Comparison of ENCODE assay signal across 9 cellular contexts in the genomic region with DNA sequence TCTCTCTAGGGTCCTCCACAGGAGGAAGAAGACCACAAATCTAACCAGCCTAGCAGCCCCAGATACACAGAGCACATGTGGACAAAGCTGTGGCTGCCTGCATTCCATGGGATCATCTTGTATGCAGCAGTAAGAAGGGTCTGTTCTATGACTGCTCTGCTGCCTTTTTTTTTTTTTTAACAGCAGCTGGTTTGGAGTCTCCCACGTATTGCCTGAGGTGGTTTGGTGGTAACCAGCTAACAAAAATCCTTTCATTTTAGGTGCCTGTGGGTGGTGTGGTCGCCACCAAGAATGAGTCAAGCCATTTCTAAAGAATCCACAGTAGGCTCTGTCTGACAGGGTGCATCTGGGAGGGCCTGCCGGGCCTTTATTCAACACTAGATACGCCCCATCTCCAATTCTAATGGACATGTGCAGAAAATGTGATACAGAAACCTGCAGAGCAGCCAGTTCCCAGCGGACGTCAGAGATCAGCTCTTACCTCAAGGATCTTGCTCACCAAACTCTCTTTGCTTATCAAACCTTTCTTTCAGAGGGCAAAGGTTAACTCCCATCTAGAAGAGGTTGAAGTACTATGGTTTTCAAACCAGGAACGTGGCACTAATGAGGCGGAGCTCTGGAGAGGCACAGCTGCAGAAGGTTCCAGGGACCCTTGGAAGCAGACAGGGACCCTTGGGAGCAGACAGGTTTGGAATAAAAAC.
DNase-seq lines count a peak whose midpoint lies in the region; ATAC-seq lines count a peak whose summit lies in the region.
"Had no signal": no experiment of that assay in that cellular context is flagged by ENCODE, and none has a peak within 500 bp of the region (broad histone marks: within the 10 kb centered on the region; RNA-seq: fewer than 3 reads in every experiment).

No MANE protein-coding gene starts in this region.

- DNase-seq in activated CD8-positive, alpha-beta memory T cell treated with anti-CD3 and anti-CD28 coated beads for 24 hours = peak; percentile 75
- no peak for DNase-seq in activated CD8-positive, alpha-beta memory T cell treated with anti-CD3 and anti-CD28 coated beads, Interleukin-2, amount 50 U/mL, for 4 hours
- DNase-seq in activated CD8-positive, alpha-beta memory T cell treated with anti-CD3 and anti-CD28 coated beads, Interleukin-2, amount 50 U/mL, for 24 hours (ENCODE audit: extremely low read depth) = peak; percentile 27
- DNase-seq in iris pigment epithelial cell (ENCODE audit: low read depth) (peak; percentile 85), NCI-H748 (lab: John Stamatoyannopoulos, UW; ENCODE audit: unreplicated experiment) (no peak), GOT3 (lab: John Stamatoyannopoulos, UW) (no peak)
- DNase-seq in stimulated activated naive CD8-positive, alpha-beta T cell treated with anti-CD3 and anti-CD28 coated beads, Interleukin-15, Interleukin-2, amounts not matched to agents 100 U/mL and 50 U/mL, for 24 hours = peak; percentile 77
- DNase-seq: Karpas-422 had no signal

- peak; percentile 94 for ATAC-seq in stimulated activated naive CD8-positive, alpha-beta T cell treated with anti-CD3 and anti-CD28 coated beads, Interleukin-15, Interleukin-2, amounts not matched to agents 100 U/mL and 50 U/mL, for 24 hours
- no peak for ATAC-seq in GM21786 (IDR thresholded peaks at IDR 0.05; ENCODE audit: unreplicated experiment)

Comparison
In these comparisons a context has a peak if more than half of its experiments do, and no peak if none do; other contexts are left out.
1. DNase-seq: peak in activated CD8-positive, alpha-beta memory T cell treated with anti-CD3 and anti-CD28 coated beads for 24 hours (single experiment), activated CD8-positive, alpha-beta memory T cell treated with anti-CD3 and anti-CD28 coated beads, Interleukin-2, amount 50 U/mL, for 24 hours (single experiment), iris pigment epithelial cell (single experiment) and stimulated activated naive CD8-positive, alpha-beta T cell treated with anti-CD3 and anti-CD28 coated beads, Interleukin-15, Interleukin-2, amounts not matched to agents 100 U/mL and 50 U/mL, for 24 hours (single experiment); none in activated CD8-positive, alpha-beta memory T cell treated with anti-CD3 and anti-CD28 coated beads, Interleukin-2, amount 50 U/mL, for 4 hours (single experiment), NCI-H748 (single experiment) and GOT3 (single experiment).